In the genomic region with DNA sequence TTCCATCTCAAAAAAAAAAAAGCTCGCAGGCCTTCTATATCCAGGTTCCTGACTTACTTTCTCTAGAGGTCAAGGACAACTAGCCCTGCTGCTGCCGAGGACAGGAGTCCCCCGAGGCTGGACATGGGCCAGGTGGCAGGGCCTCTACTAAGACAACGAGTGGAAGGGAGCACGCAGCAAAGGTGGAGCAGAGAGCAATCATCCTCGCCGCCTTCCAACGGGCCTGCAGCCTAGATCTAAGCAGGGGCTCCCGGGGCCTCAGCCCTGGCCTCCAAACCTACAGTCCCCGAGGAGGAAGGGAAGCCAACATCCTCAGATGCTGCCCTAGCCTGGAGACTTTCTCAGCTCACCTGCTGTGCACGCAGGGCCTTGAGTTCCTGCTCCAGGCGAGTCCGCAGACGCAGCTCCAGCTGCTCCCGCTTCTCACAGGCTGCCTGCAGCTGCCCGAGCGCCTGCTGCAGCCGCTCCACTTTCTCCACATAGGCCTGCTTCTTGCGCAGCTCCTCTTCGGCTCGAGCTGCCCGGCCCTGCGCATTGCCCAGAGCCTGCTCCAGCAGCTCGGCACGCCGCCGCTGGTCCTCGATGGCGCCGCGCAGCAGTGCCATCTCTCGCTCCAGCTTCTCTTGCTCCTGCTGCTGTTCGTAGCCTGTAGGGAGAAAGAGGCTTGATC, we compare ENCODE assay signal across 14 cellular contexts. TPM values are rescaled to one million over a fixed set of nuclear protein-coding genes. Genes with fewer than 3 reads are reported as not detected.
DNase-seq lines count a peak whose midpoint lies in the region; ATAC-seq, FAIRE-seq and TF ChIP-seq lines count a peak whose summit lies in the region.
"Had no signal": no experiment of that assay in that cellular context is flagged by ENCODE, and none has a peak within 500 bp of the region (broad histone marks: within the 10 kb centered on the region; RNA-seq: fewer than 3 reads in every experiment).

No MANE protein-coding gene starts in this region.

- no peak for TF ChIP-seq POLR2A in HepG2 (IDR thresholded peaks at IDR 0.05; ENCODE audit: insufficient read depth in 1 of 2, low read depth in 2 of 2, low read length in 2 of 2)
- TF ChIP-seq POLR2A in prostate gland (IDR thresholded peaks at IDR 0.05): no peak
- TF ChIP-seq POLR2A in testis (IDR thresholded peaks at IDR 0.05): no peak

- in situ Hi-C loops in HepG2 (cut with HindIII; ENCODE audit: extremely low pct_ligation_motif_present, low pct_unique_long_range_greater_than_20kb): no loop called here

- TF ChIP-seq RAD21 in HepG2 (CRISPR knock-in tag; IDR thresholded peaks at IDR 0.05): no peak

- peaks cover 15% of the 10 kb centered on the region; the same call in 1 of the 2 replicates for H4K20me1 ChIP-seq in HepG2 (ENCODE audit: insufficient read depth, low read length)

- H3K9me3 ChIP-seq in HepG2 (ENCODE audit: low read length) (no peaks in the 10 kb centered on the region), subcutaneous abdominal adipose tissue (ENCODE audit: control insufficient read depth in 5 of 5, low read length in 5 of 5) (no peaks in the 10 kb centered on the region), prostate gland (no peaks in the 10 kb centered on the region), testis (no peaks in the 10 kb centered on the region)
- H3K9me3 ChIP-seq: MG63 had no signal

- H3K9ac ChIP-seq in HepG2 (ENCODE audit: insufficient read depth, low read depth, low read length) (no peak overlapping the region), subcutaneous abdominal adipose tissue (ENCODE audit: low read length in 5 of 5) (peak overlapping the region in 1 of 5 donors; percentile 8)

- H3K27me3 ChIP-seq in HepG2 (ENCODE audit: control insufficient read depth in 1 of 2, insufficient read depth in 2 of 2, low read length in 2 of 2) (no peaks in the 10 kb centered on the region), subcutaneous abdominal adipose tissue (ENCODE audit: control insufficient read depth in 5 of 5, insufficient read depth in 4 of 5, low read length in 5 of 5) (no peaks in the 10 kb centered on the region), prostate gland (replicated peaks; ENCODE audit: insufficient read depth) (no peaks in the 10 kb centered on the region), testis (no peaks in the 10 kb centered on the region)
- H3K27me3 ChIP-seq: MG63 had no signal

- H3K27ac Mint-ChIP-seq in HFFc6: peak overlapping the region; percentile 96
- peak overlapping the region; percentile 59 for H3K27ac Mint-ChIP-seq in chondrocyte (ENCODE audit: unreplicated experiment)
- H3K27ac Mint-ChIP-seq: activated CD8-positive, alpha-beta T cell treated with anti-CD3 and anti-CD28 coated beads for 36 hours; stimulated activated memory B cell treated with anti-CD40 and anti-IgM and Interleukin-4, amounts not matched to agents 10 μg/mL and 1 μg/mL and 100 μg/mL, for 72 hours had no signal

- no peak overlapping the region for H2AFZ ChIP-seq in HepG2 (ENCODE audit: low read length)

- no peak for ATAC-seq in HepG2
- no peak for ATAC-seq in GM21717 (IDR thresholded peaks at IDR 0.05; ENCODE audit: unreplicated experiment)
- ATAC-seq: activated CD8-positive, alpha-beta T cell treated with anti-CD3 and anti-CD28 coated beads for 36 hours; stimulated activated memory B cell treated with anti-CD40 and anti-IgM and Interleukin-4, amounts not matched to agents 10 μg/mL and 1 μg/mL and 100 μg/mL, for 72 hours had no signal

- no TSS peak for BruUV-seq in HepG2 (replicated peaks; lab: Mats Ljungman, UMichigan)

- intact Hi-C loops in HepG2 (cut with micrococcal nuclease; ENCODE audit: unreplicated experiment): no loop called here
- intact Hi-C loops in prostate gland (cut with DNase I): no loop called here
- intact Hi-C loops in testis (cut with DNase I; ENCODE audit: low total_unique reads): no loop called here

- H3K4me3 ChIP-seq in HepG2 (replicated peaks in 1 of 3; ENCODE audit: insufficient read depth in 1 of 3, low read depth in 2 of 3, low read length in 3 of 3) (no peak overlapping the region), subcutaneous abdominal adipose tissue (ENCODE audit: low read depth in 1 of 5, low read length in 5 of 5) (peak overlapping the region in 1 of 5 donors; percentile 18), prostate gland (no peak overlapping the region), testis (no peak overlapping the region)
- H3K4me3 ChIP-seq: MG63 had no signal

- H3K27ac ChIP-seq in HepG2 (ENCODE audit: extremely low read length, insufficient read depth, low read length) (no peak overlapping the region), subcutaneous abdominal adipose tissue (ENCODE audit: low read depth, low read length) (peak overlapping the region; percentile 98), prostate gland (peak overlapping the region in 1 of 2 donors; percentile 74), testis (peak overlapping the region in 1 of 2 donors; percentile 84)

- H3K36me3 ChIP-seq in HepG2 (replicated peaks in 1 of 2; ENCODE audit: control insufficient read depth in 1 of 2, insufficient read depth in 2 of 2, low read length in 2 of 2) (peaks cover 61 to 90% of the 10 kb centered on the region in 2 experiments), subcutaneous abdominal adipose tissue (ENCODE audit: control insufficient read depth in 5 of 5, insufficient read depth in 5 of 5, low read length in 5 of 5) (peaks cover 2 to 94% (median 91%) of the 10 kb centered on the region in 5 donors), prostate gland (peaks cover 33 to 45% of the 10 kb centered on the region in 2 donors), testis (ENCODE audit: low read depth, missing control alignments) (no peaks in the 10 kb centered on the region)

- FAIRE-seq in HepG2 (lab: Jason Lieb, UNC): no peak

- H3K4me3 Mint-ChIP-seq in HFFc6: peak overlapping the region; percentile 43; the same call in 1 of the 2 replicates
- H3K4me3 Mint-ChIP-seq in chondrocyte (ENCODE audit: unreplicated experiment): no peak overlapping the region
- H3K4me3 Mint-ChIP-seq: activated CD8-positive, alpha-beta T cell treated with anti-CD3 and anti-CD28 coated beads for 36 hours; stimulated activated memory B cell treated with anti-CD40 and anti-IgM and Interleukin-4, amounts not matched to agents 10 μg/mL and 1 μg/mL and 100 μg/mL, for 72 hours had no signal

- peaks cover 20% of the 10 kb centered on the region for H3K9me3 Mint-ChIP-seq in HFFc6
- H3K9me3 Mint-ChIP-seq in chondrocyte (ENCODE audit: low read depth): no peaks in the 10 kb centered on the region
- H3K9me3 Mint-ChIP-seq: activated CD8-positive, alpha-beta T cell treated with anti-CD3 and anti-CD28 coated beads for 36 hours; stimulated activated memory B cell treated with anti-CD40 and anti-IgM and Interleukin-4, amounts not matched to agents 10 μg/mL and 1 μg/mL and 100 μg/mL, for 72 hours had no signal

- H3K4me1 Mint-ChIP-seq in HFFc6 (ENCODE audit: low read depth): peaks cover 93% of the 10 kb centered on the region
- H3K4me1 Mint-ChIP-seq in chondrocyte (ENCODE audit: low read depth): peaks cover 95% of the 10 kb centered on the region

- H3K36me3 Mint-ChIP-seq in HFFc6 (ENCODE audit: low read depth) (peaks cover 69% of the 10 kb centered on the region), chondrocyte (ENCODE audit: low read depth) (peaks cover 53% of the 10 kb centered on the region)
- H3K36me3 Mint-ChIP-seq: stimulated activated memory B cell treated with anti-CD40 and anti-IgM and Interleukin-4, amounts not matched to agents 10 μg/mL and 1 μg/mL and 100 μg/mL, for 72 hours had no signal

- H3K4me1 ChIP-seq in HepG2 (ENCODE audit: insufficient read depth, low read length) (peaks cover 47% of the 10 kb centered on the region), subcutaneous abdominal adipose tissue (ENCODE audit: control insufficient read depth in 5 of 5, insufficient read depth in 5 of 5, low read length in 5 of 5) (peaks cover 51 to 100% (median 97%) of the 10 kb centered on the region in 5 donors), prostate gland (replicated peaks) (peaks cover 32% of the 10 kb centered on the region), testis (peaks cover 63% of the 10 kb centered on the region)

- TF ChIP-seq EP300 in HepG2 (IDR thresholded peaks at IDR 0.05; ENCODE audit: low read depth in 2 of 2, low read length in 2 of 2) (no peak), HepG2 (CRISPR knock-in tag; IDR thresholded peaks at IDR 0.05; ENCODE audit: borderline replicate concordance) (no peak)

- 94% methylated on average over 15 of the region's 33 CpGs for WGBS in HepG2 (ENCODE audit: low lambda C conversion rate)
- 91% methylated on average over 33 of the region's 33 CpGs for WGBS in prostate gland
- 80 to 93% methylated on average over 14 to 28 of the region's 33 CpGs for WGBS in testis, 2 donors

- peak; percentile 4 for DNase-seq in HFFc6
- DNase-seq in chondrocyte (ENCODE audit: low spot score): peak; percentile 83
- no peak for DNase-seq in HepG2 (ENCODE audit: low spot score)
- DNase-seq in NCI-H2196 treated with DMSO at 0.1 percent for 48 hours (lab: John Stamatoyannopoulos, UW; ENCODE audit: unreplicated experiment): no peak
- DNase-seq in prostate gland (ENCODE audit: low spot score): no peak
- no peak for DNase-seq in testis
- DNase-seq: activated CD8-positive, alpha-beta T cell treated with anti-CD3 and anti-CD28 coated beads for 36 hours; activated naive CD4-positive, alpha-beta T cell; MG63; NCI-H446 treated with DMSO at 0.1 percent for 48 hours; stimulated activated CD4-positive, alpha-beta T cell treated with anti-CD3 and anti-CD28 coated beads, Interleukin-4, amount 100 ng/mL, for 1 hour had no signal

- H3K27me3 Mint-ChIP-seq in HFFc6 (ENCODE audit: insufficient read depth) (peaks cover 89% of the 10 kb centered on the region), chondrocyte (ENCODE audit: low read depth) (no peaks in the 10 kb centered on the region)

- POLR2A ChIA-PET in HepG2 (lab: Yijun Ruan, JAX): interaction anchor here (1.0 to 14.6 kb wide), 2 partner anchors 13 to 51 kb away, joined by 3 to 140 read pairs; a partner anchor contains a TSS

- no peak for TF ChIP-seq CTCF in HFFc6 (IDR thresholded peaks at IDR 0.05)
- TF ChIP-seq CTCF in chondrocyte (IDR thresholded peaks at IDR 0.05): no peak
- TF ChIP-seq CTCF in HepG2 (CRISPR knock-in tag; IDR thresholded peaks at IDR 0.05): no peak
- TF ChIP-seq CTCF in prostate gland (IDR thresholded peaks at IDR 0.05): no peak
- TF ChIP-seq CTCF in testis (IDR thresholded peaks at IDR 0.05): no peak

- no peak overlapping the region for H3K4me2 ChIP-seq in HepG2 (ENCODE audit: low read depth, low read length)

- H3K79me2 ChIP-seq in HepG2 (ENCODE audit: insufficient read depth, low read length): no peaks in the 10 kb centered on the region

- CTCF ChIA-PET in HepG2 (lab: Yijun Ruan, JAX; ENCODE audit: low intra/inter-chr PET ratio, low total read pairs): no interaction called here

RNA-seq across cellular contexts. Expression of a gene that starts 12.9 kb away (rescaled TPM):
- 100 to 1,000 TPM; 244 to 311 (median 274) TPM for total RNA-seq in HFFc6 (2021; fragmentation: NEBNext Ultra II Directional; extraction: Animal tissue kit (Norgen Biotek cat#: 25700))
- total RNA-seq in chondrocyte (145 to 259 TPM (median 256 TPM) in 3 replicates), HepG2 (2016; rRNA removed; fragmentation: Illumina TruSeq; extraction: Trizol) (11.5 and 17.3 TPM in 2 replicates), prostate gland (10 to 100 TPM; 86.1 to 92.8 TPM), testis (10 to 100 TPM; 35.8 to 61.0 TPM)
- 1.3 and 1.8 TPM in 2 replicates for total RNA-seq in HepG2 (2016; cell fraction: cytosol; rRNA removed; fragmentation: Illumina TruSeq; extraction: Trizol; ENCODE audit: low read depth)
- total RNA-seq in HepG2 (2016; cell fraction: insoluble cytoplasmic fraction; rRNA removed; fragmentation: Illumina TruSeq; extraction: Trizol): 10.0 and 18.3 TPM in 2 replicates
- 5.3 and 5.6 TPM in 2 replicates for total RNA-seq in HepG2 (2016; cell fraction: membrane; rRNA removed; fragmentation: Illumina TruSeq; extraction: Trizol)
- 25.6 and 30.4 TPM in 2 replicates for total RNA-seq in HepG2 (2016; cell fraction: nucleus; rRNA removed; fragmentation: Illumina TruSeq; extraction: Trizol)
- polyA plus RNA-seq in HepG2 (2011; rRNA removed) (14.0 and 18.5 TPM in 2 replicates), testis (ENCODE audit: insufficient read depth, low read depth, low replicate concordance) (19.6 TPM)
- polyA plus RNA-seq in HepG2 (2011; cell fraction: cytosol; rRNA removed): 7.7 and 10.7 TPM in 2 replicates
- polyA plus RNA-seq in HepG2 (2011; cell fraction: nucleus; rRNA removed): 39.3 and 76.1 TPM in 2 replicates
- 5.4 and 7.4 TPM in 2 replicates for polyA plus RNA-seq in HepG2 (2012)
- 0.38 and 0.55 TPM in 2 replicates for polyA plus RNA-seq in HepG2 (2016; cell fraction: cytosol; fragmentation: Illumina TruSeq; extraction: Trizol; ENCODE audit: low read depth)
- polyA plus RNA-seq in HepG2 (2016; cell fraction: insoluble cytoplasmic fraction; fragmentation: Illumina TruSeq; extraction: Trizol; ENCODE audit: low read depth): 8.6 and 12.7 TPM in 2 replicates
- 1.5 and 1.7 TPM in 2 replicates for polyA plus RNA-seq in HepG2 (2016; cell fraction: membrane; fragmentation: Illumina TruSeq; extraction: Trizol; ENCODE audit: low read depth)
- 19.3 and 21.2 TPM in 2 replicates for polyA plus RNA-seq in HepG2 (2016; cell fraction: nucleus; fragmentation: Illumina TruSeq; extraction: Trizol; ENCODE audit: insufficient read depth, low read depth)
- polyA minus RNA-seq in HepG2 (2011; rRNA and poly(A)+ RNA removed; ENCODE audit: low replicate concordance): 47.5 and 50.2 TPM in 2 replicates
- 12.3 and 13.8 TPM in 2 replicates for polyA minus RNA-seq in HepG2 (2011; cell fraction: cytosol; rRNA and poly(A)+ RNA removed)
- 44.1 and 53.9 TPM in 2 replicates for polyA minus RNA-seq in HepG2 (2011; cell fraction: nucleus; rRNA and poly(A)+ RNA removed)
- total RNA-seq: activated CD8-positive, alpha-beta T cell treated with anti-CD3 and anti-CD28 coated beads for 36 hours had no signal

Comparison
In these comparisons a context has a peak if more than half of its experiments do, and no peak if none do; other contexts are left out.
1. DNase-seq: peak in HFFc6 (single experiment) and chondrocyte (single experiment); none in HepG2 (single experiment), NCI-H2196 treated with DMSO at 0.1 percent for 48 hours (single experiment), prostate gland (single experiment) and testis (single experiment).